8 cellular contexts compared by ENCODE assay signal in genomic region chr1:25904942-25905679, GRCh38. TPM values are rescaled to one million over a fixed set of nuclear protein-coding genes. Genes with fewer than 3 reads are reported as not detected.
A peak's percentile ranks its signal among the peaks of the same experiment; 100 is the strongest.
DNase-seq lines count a peak whose midpoint lies in the region; ATAC-seq and TF ChIP-seq lines count a peak whose summit lies in the region.

No MANE protein-coding gene starts in this region.

- TF ChIP-seq CTCF in GM12865 (IDR thresholded peaks at IDR 0.05; ENCODE audit: insufficient read depth, low read depth, low read length, missing control alignments) (no peak), progenitor cell of endocrine pancreas (IDR thresholded peaks at IDR 0.05; ENCODE audit: unreplicated experiment) (no peak), upper lobe of right lung (IDR thresholded peaks at IDR 0.05) (no peak)

- peaks cover 18% of the 10 kb centered on the region for H3K4me1 ChIP-seq in upper lobe of right lung

- peak overlapping the region; percentile 96 for H3K4me3 Mint-ChIP-seq in progenitor cell of endocrine pancreas (ENCODE audit: low read depth)

- H3K27ac ChIP-seq in upper lobe of right lung: no peak overlapping the region

- peaks cover 41% of the 10 kb centered on the region for H3K4me1 Mint-ChIP-seq in progenitor cell of endocrine pancreas (ENCODE audit: low read depth)

- H3K27me3 ChIP-seq in upper lobe of right lung: no peaks in the 10 kb centered on the region

- peaks cover 13% of the 10 kb centered on the region for H3K36me3 ChIP-seq in upper lobe of right lung

- ATAC-seq in HG02870 (IDR thresholded peaks at IDR 0.05; ENCODE audit: unreplicated experiment) (peak; percentile 74), left cardiac atrium (peak; percentile 95 to 97), upper lobe of right lung (peak; percentile 96)

- peak overlapping the region; percentile 78 for H3K4me3 ChIP-seq in GM12865 (ENCODE audit: low read depth, low read length)
- H3K4me3 ChIP-seq in upper lobe of right lung: peak overlapping the region; percentile 72

- peaks cover 28% of the 10 kb centered on the region for H3K36me3 Mint-ChIP-seq in progenitor cell of endocrine pancreas (ENCODE audit: insufficient read depth)

- no peaks in the 10 kb centered on the region for H3K9me3 ChIP-seq in upper lobe of right lung

- DNase-seq in GM12865 (ENCODE audit: low read depth) (peak; percentile 97), NCI-H1694 (lab: John Stamatoyannopoulos, UW) (peak; percentile 95), T-helper 1 cell (peak; percentile 83 to 96 (median 84)), amniotic stem cell (lab: John Stamatoyannopoulos, UW) (peak; percentile 85), left cardiac atrium (peak; percentile 94), progenitor cell of endocrine pancreas (ENCODE audit: low spot score, unreplicated experiment) (peak; percentile 95), upper lobe of right lung (peak; percentile 96)

- H3K9me3 Mint-ChIP-seq in progenitor cell of endocrine pancreas (ENCODE audit: low read depth): no peaks in the 10 kb centered on the region

- peak overlapping the region; percentile 98 for H3K27ac Mint-ChIP-seq in progenitor cell of endocrine pancreas

- intact Hi-C loops in left cardiac atrium (cut with DNase I) (no loop called here), upper lobe of right lung (cut with DNase I) (no loop called here)

- no peaks in the 10 kb centered on the region for H3K27me3 Mint-ChIP-seq in progenitor cell of endocrine pancreas

RNA-seq across cellular contexts. Expression of gene STMN1, which starts 1.1 kb away (rescaled TPM):
- 10 to 100 TPM; 13.9 to 27.4 TPM for total RNA-seq in left cardiac atrium
- total RNA-seq in progenitor cell of endocrine pancreas: 811 and 856 TPM in 2 replicates
- 42.5 TPM for total RNA-seq in upper lobe of right lung

RNA-seq across cellular contexts. Expression of gene PAQR7, which starts 29.6 kb away (rescaled TPM):
- total RNA-seq in left cardiac atrium (1 to 10 TPM; 3.2 to 3.3 TPM), progenitor cell of endocrine pancreas (20.2 and 21.0 TPM in 2 replicates), upper lobe of right lung (10.8 TPM)

RNA-seq across cellular contexts. Expression of gene AUNIP, which starts 45.9 kb away (rescaled TPM):
- total RNA-seq in left cardiac atrium (under 1 TPM in 1 of 2 donors, not detected in 1; 0.53 TPM), progenitor cell of endocrine pancreas (4.7 and 5.9 TPM in 2 replicates), upper lobe of right lung (not detected)

Comparison
In these comparisons a context has a peak if more than half of its experiments do, and no peak if none do; other contexts are left out.
1. RNA of gene STMN1, which starts 1.1 kb away (total RNA-seq): 811 to 856 TPM in progenitor cell of endocrine pancreas; 42.5 TPM in upper lobe of right lung (single experiment) and 13.9 to 27.4 TPM in left cardiac atrium; every median in the first group is over 10 times any median in the second.
2. Peak in every context shown above with its lines, with median percentiles within 50 percentile points of each other: DNase-seq and ATAC-seq.